ENCODE assay signal across 25 cellular contexts in the genomic region with DNA sequence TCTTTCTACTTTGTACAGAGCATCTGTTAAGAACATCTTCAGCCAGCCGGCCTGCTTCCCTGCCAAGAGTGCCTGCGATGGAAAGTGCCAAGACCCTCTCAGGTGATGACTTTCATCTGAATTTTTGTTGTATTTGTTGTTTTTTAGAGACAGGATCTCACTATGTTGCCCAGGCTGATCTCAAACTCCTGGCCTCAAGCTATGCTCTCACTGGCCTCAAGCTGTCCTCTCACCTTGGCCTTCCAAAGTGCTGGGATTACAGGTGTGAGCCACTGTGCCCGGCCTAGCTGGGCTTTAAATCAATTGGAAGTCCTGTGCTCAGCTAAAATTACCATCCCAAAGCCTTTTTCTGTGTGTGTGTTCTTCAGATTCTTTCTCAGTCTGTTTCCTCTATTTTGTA.
DNase-seq lines count a peak whose midpoint lies in the region; ATAC-seq and TF ChIP-seq lines count a peak whose summit lies in the region.
"Had no signal": no experiment of that assay in that cellular context is flagged by ENCODE, and none has a peak within 500 bp of the region (broad histone marks: within the 10 kb centered on the region; RNA-seq: fewer than 3 reads in every experiment).

No MANE protein-coding gene starts in this region.

- no peaks in the 10 kb centered on the region for H3K4me1 Mint-ChIP-seq in stimulated activated naive CD8-positive, alpha-beta T cell treated with anti-CD3 and anti-CD28 coated beads, Interleukin-15, amount 100 ng/mL, for 72 hours
- H3K4me1 Mint-ChIP-seq in nephron progenitor cell, result no peaks in the 10 kb centered on the region
- H3K4me1 Mint-ChIP-seq: CD14-positive monocyte had no signal

- H3K4me3 Mint-ChIP-seq in stimulated activated naive CD8-positive, alpha-beta T cell treated with anti-CD3 and anti-CD28 coated beads, Interleukin-15, amount 100 ng/mL, for 72 hours, result no peak overlapping the region
- no peak overlapping the region for H3K4me3 Mint-ChIP-seq in nephron progenitor cell
- H3K4me3 Mint-ChIP-seq: CD14-positive monocyte; CD4-positive, alpha-beta memory T cell; CD4-positive, CD25-positive, alpha-beta regulatory T cell; CD8-positive, alpha-beta memory T cell had no signal

- H3K36me3 ChIP-seq in cardiac muscle cell (peaks cover 47% of the 10 kb centered on the region), heart right ventricle (peaks cover 0 to 99% (median 33%) of the 10 kb centered on the region in 9 donors)

- DNase-seq in cardiac muscle cell (ENCODE audit: low read depth in 1 of 2, low spot score in 1 of 2) (no peak), heart right ventricle (no peak), nephron progenitor cell (no peak), AML-193 (lab: John Stamatoyannopoulos, UW) (no peak)
- no peak for DNase-seq in stimulated activated naive CD8-positive, alpha-beta T cell treated with anti-CD3 and anti-CD28 coated beads, Interleukin-15, amount 100 ng/mL, for 72 hours
- no peak for DNase-seq in stimulated activated naive CD8-positive, alpha-beta T cell treated with anti-CD3 and anti-CD28 coated beads, Interleukin-15, Interleukin-2, amounts not matched to agents 100 U/mL and 50 U/mL, for 24 hours
- DNase-seq: BE2C; C1 segment of cervical spinal cord; CD4-positive, alpha-beta memory T cell; CD4-positive, CD25-positive, alpha-beta regulatory T cell; CD8-positive, alpha-beta memory T cell; COR-L47; DMS 273 treated with DMSO at 0.1 percent for 48 hours; DMS153; DMS53; DMS79; DND-41; EL; GDM1 had no signal

- H3K4me3 ChIP-seq in cardiac muscle cell, result no peak overlapping the region
- no peak overlapping the region for H3K4me3 ChIP-seq in heart right ventricle
- H3K4me3 ChIP-seq: A549, BLaER1, GM12878 had no signal

- ATAC-seq in heart right ventricle (no peak), GM21360 (IDR thresholded peaks at IDR 0.05; ENCODE audit: unreplicated experiment) (no peak)
- ATAC-seq in stimulated activated naive CD8-positive, alpha-beta T cell treated with anti-CD3 and anti-CD28 coated beads, Interleukin-15, amount 100 ng/mL, for 72 hours, result no peak
- ATAC-seq in stimulated activated naive CD8-positive, alpha-beta T cell treated with anti-CD3 and anti-CD28 coated beads, Interleukin-15, Interleukin-2, amounts not matched to agents 100 U/mL and 50 U/mL, for 24 hours, result no peak
- ATAC-seq: A549, GM12878 had no signal

- H3K36me3 Mint-ChIP-seq in nephron progenitor cell (ENCODE audit: low read depth), result peaks cover 63% of the 10 kb centered on the region

- H3K9me3 ChIP-seq in cardiac muscle cell (ENCODE audit: low read depth), result no peaks in the 10 kb centered on the region
- H3K9me3 ChIP-seq in heart right ventricle, result no peaks in the 10 kb centered on the region
- H3K9me3 ChIP-seq: A549, BE2C, BLaER1 had no signal

- 84 to 90% methylated on average over 3 of the region's 3 CpGs for WGBS in heart right ventricle, 2 donors

- H3K27ac Mint-ChIP-seq in stimulated activated naive CD8-positive, alpha-beta T cell treated with anti-CD3 and anti-CD28 coated beads, Interleukin-15, amount 100 ng/mL, for 72 hours, result peak overlapping the region; percentile 31 to 68
- H3K27ac Mint-ChIP-seq in nephron progenitor cell, result peak overlapping the region; percentile 26

- H3K27ac ChIP-seq in cardiac muscle cell (peak overlapping the region; percentile 39), heart right ventricle (no peak overlapping the region)
- H3K27ac ChIP-seq: 22Rv1, A549, BLaER1 had no signal

- H3K4me1 ChIP-seq in cardiac muscle cell (ENCODE audit: low read depth), result peaks cover 10% of the 10 kb centered on the region
- H3K4me1 ChIP-seq in heart right ventricle, result peaks cover 8 to 40% (median 20%) of the 10 kb centered on the region in 9 donors
- H3K4me1 ChIP-seq: BLaER1 had no signal

- no peaks in the 10 kb centered on the region for H3K9me3 Mint-ChIP-seq in stimulated activated naive CD8-positive, alpha-beta T cell treated with anti-CD3 and anti-CD28 coated beads, Interleukin-15, amount 100 ng/mL, for 72 hours
- no peaks in the 10 kb centered on the region for H3K9me3 Mint-ChIP-seq in nephron progenitor cell
- H3K9me3 Mint-ChIP-seq: CD4-positive, alpha-beta memory T cell; CD4-positive, CD25-positive, alpha-beta regulatory T cell; CD8-positive, alpha-beta memory T cell had no signal

- H3K27me3 ChIP-seq in cardiac muscle cell (no peaks in the 10 kb centered on the region), heart right ventricle (no peaks in the 10 kb centered on the region)
- H3K27me3 ChIP-seq: BE2C, BLaER1 had no signal

- intact Hi-C loops in heart right ventricle (cut with DNase I), result loop anchor here in 1 of 10 donors (5.0 kb wide), 1 partner anchor 51 kb away; no protein-coding TSS in a partner anchor

- no peaks in the 10 kb centered on the region for H3K27me3 Mint-ChIP-seq in stimulated activated naive CD8-positive, alpha-beta T cell treated with anti-CD3 and anti-CD28 coated beads, Interleukin-15, amount 100 ng/mL, for 72 hours
- H3K27me3 Mint-ChIP-seq in nephron progenitor cell (ENCODE audit: low read depth, poor library complexity), result no peaks in the 10 kb centered on the region
- H3K27me3 Mint-ChIP-seq: CD4-positive, alpha-beta memory T cell; CD4-positive, CD25-positive, alpha-beta regulatory T cell; CD8-positive, alpha-beta memory T cell had no signal

- TF ChIP-seq CTCF in cardiac muscle cell (IDR thresholded peaks at IDR 0.05; ENCODE audit: low read depth, low read length), result no peak
- TF ChIP-seq CTCF in heart right ventricle (IDR thresholded peaks at IDR 0.05), result no peak
- no peak for TF ChIP-seq CTCF in nephron progenitor cell (IDR thresholded peaks at IDR 0.05)
